ENCODE assay signal across 8 cellular contexts in genomic region chr20:52191436-52192295, GRCh38. TPM values are rescaled to one million over a fixed set of nuclear protein-coding genes. Genes with fewer than 3 reads are reported as not detected.
A peak's percentile ranks its signal among the peaks of the same experiment; 100 is the strongest.
DNase-seq lines count a peak whose midpoint lies in the region; ATAC-seq and TF ChIP-seq lines count a peak whose summit lies in the region.

Gene ZFP64 (minus strand): TSS chr20:52191779. CDS start chr20:52191636, 143 bp downstream.

- H3K36me3 ChIP-seq in prostate gland (no peaks in the 10 kb centered on the region), urinary bladder (ENCODE audit: insufficient read depth) (no peaks in the 10 kb centered on the region)

- DNase-seq in GM12864 (ENCODE audit: low read depth): no peak
- no peak for DNase-seq in HFF-Myc (ENCODE audit: extremely low read depth, low read depth)
- peak; percentile 55 for DNase-seq in MV-4-11 (lab: John Stamatoyannopoulos, UW)
- peak; percentile 52 for DNase-seq in T follicular helper cell (ENCODE audit: low read depth)
- DNase-seq in amniotic epithelial cell (ENCODE audit: low read depth): peak; percentile 74
- DNase-seq in left cardiac atrium: peak; percentile 80
- peak; percentile 75 for DNase-seq in prostate gland (ENCODE audit: low spot score)

- TF ChIP-seq CTCF in GM12864 (IDR thresholded peaks at IDR 0.05; ENCODE audit: low read depth, low read length, missing control alignments) (peak; percentile 73), HFF-Myc (IDR thresholded peaks at IDR 0.05; ENCODE audit: low read depth, low read length, missing control alignments) (peak; percentile 57), prostate gland (IDR thresholded peaks at IDR 0.05) (peak in 3 of 4 experiments; percentile 40 to 55 (median 43))

- H3K4me1 ChIP-seq in prostate gland (replicated peaks): no peaks in the 10 kb centered on the region
- H3K4me1 ChIP-seq in urinary bladder (ENCODE audit: insufficient read depth): no peaks in the 10 kb centered on the region

- H3K4me3 ChIP-seq in GM12864 (ENCODE audit: low read depth, low read length) (peak within 1 kb of the TSS; percentile 97), HFF-Myc (replicated peaks; ENCODE audit: low read depth, low read length) (peak within 1 kb of the TSS; percentile 77), prostate gland (peak within 1 kb of the TSS; percentile 63 to 91), urinary bladder (ENCODE audit: low read depth, low read length) (peak within 1 kb of the TSS; percentile 90)

- no peaks in the 10 kb centered on the region for H3K27me3 ChIP-seq in prostate gland (replicated peaks; ENCODE audit: insufficient read depth)

- peak; percentile 93 to 95 for ATAC-seq in left cardiac atrium

- intact Hi-C loops in left cardiac atrium (cut with DNase I) (no loop called here), prostate gland (cut with DNase I) (no loop called here)

- under 1% methylated on average over 89 of the region's 101 CpGs for WGBS in prostate gland
- WGBS in urinary bladder: under 1% methylated on average over 101 of the region's 101 CpGs

- H3K9me3 ChIP-seq in prostate gland: no peaks in the 10 kb centered on the region

- TF ChIP-seq POLR2A in prostate gland (IDR thresholded peaks at IDR 0.05): no peak

- H3K27ac ChIP-seq in prostate gland (peak within 1 kb of the TSS; percentile 89 to 94), urinary bladder (ENCODE audit: low read depth) (peak within 1 kb of the TSS; percentile 86)

RNA-seq across cellular contexts. Expression of gene ZFP64, which starts in this region (rescaled TPM):
- total RNA-seq in left cardiac atrium: 1 to 10 TPM; 6.7 to 8.6 TPM
- 10 to 100 TPM; 20.2 to 29.5 TPM for total RNA-seq in prostate gland
- total RNA-seq in urinary bladder: 18.1 TPM
- 10.1 TPM for polyA plus RNA-seq in urinary bladder

Comparison
In these comparisons a context has a peak if more than half of its experiments do, and no peak if none do; other contexts are left out.
1. DNase-seq: peak in MV-4-11 (single experiment), T follicular helper cell (single experiment), amniotic epithelial cell (single experiment), left cardiac atrium (single experiment) and prostate gland (single experiment); none in GM12864 (single experiment) and HFF-Myc (single experiment).
2. Peak in every context shown above with its lines, with median percentiles within 50 percentile points of each other: H3K4me3 ChIP-seq and CTCF ChIP-seq.